8 cellular contexts compared by ENCODE assay signal in the genomic region with DNA sequence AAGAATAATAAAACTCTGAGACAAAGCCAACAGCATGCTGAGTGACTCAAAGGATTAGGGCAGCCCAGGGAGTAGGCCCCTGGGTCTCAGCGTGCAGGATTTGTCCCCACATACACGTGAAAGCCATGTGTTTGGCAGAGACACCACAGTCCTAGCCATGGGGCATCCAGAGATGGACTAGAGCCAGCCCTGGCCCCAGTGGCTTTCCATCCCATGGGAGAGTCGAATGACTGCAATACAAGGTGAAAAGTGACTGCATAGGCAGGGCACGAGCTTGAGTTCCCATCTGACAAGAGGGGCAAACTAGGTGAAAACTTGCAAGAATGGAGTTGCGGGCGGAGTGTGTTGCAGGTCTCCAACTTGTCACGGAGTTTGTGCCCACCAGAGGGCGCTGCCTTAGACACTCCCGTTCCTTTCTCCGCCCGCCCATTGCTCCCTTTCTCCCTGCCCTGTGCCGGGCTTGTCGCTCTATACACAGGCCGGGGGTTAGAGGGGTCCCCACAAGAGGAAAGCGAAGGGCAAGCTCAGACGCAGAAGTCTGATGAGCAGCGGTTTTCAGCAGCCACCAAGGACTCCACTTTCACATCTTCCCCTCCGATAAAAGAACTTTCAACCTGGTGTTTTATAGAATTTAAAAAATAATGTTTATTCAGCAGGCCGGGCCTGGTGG. TPM values are rescaled to one million over a fixed set of nuclear protein-coding genes. Genes with fewer than 3 reads are reported as not detected.
DNase-seq lines count a peak whose midpoint lies in the region; ATAC-seq lines count a peak whose summit lies in the region.

No MANE protein-coding gene starts in this region.

- DNase-seq in CMK (ENCODE audit: low read depth): peak; percentile 68
- DNase-seq in NOMO-1 (lab: John Stamatoyannopoulos, UW; ENCODE audit: unreplicated experiment in 2 of 2): peak; percentile 58 to 62
- peak; percentile 73 for DNase-seq in activated CD4-positive, alpha-beta memory T cell treated with anti-CD3 and anti-CD28 coated beads, Interleukin-2, amount 10 ng/mL, durations not matched to agents 7 days and 5 days
- peak; percentile 49 to 54 (median 50) for DNase-seq in effector memory CD8-positive, alpha-beta T cell
- DNase-seq in mesendoderm: peak; percentile 92
- peak; percentile 63 to 73 for DNase-seq in stimulated activated CD8-positive, alpha-beta memory T cell treated with anti-CD3 and anti-CD28 coated beads, Interleukin-2, amount 100 ng/mL, for 48 hours (ENCODE audit: low read depth in 2 of 2)

- H3K79me1 ChIP-seq in mesendoderm (ENCODE audit: low read length): no peaks in the 10 kb centered on the region

- H2AK5ac ChIP-seq in mesendoderm (ENCODE audit: low read length): no peak overlapping the region

- H3K79me2 ChIP-seq in mesendoderm (ENCODE audit: control insufficient read depth, insufficient read depth, low read length): no peaks in the 10 kb centered on the region

- POLR2A ChIA-PET in activated CD4-positive, alpha-beta memory T cell treated with anti-CD3 and anti-CD28 coated beads, Interleukin-2, amount 10 ng/mL, durations not matched to agents 7 days and 5 days (lab: Charles Lee): no interaction called here

- H4K5ac ChIP-seq in mesendoderm (ENCODE audit: low read length): no peak overlapping the region

- peaks cover 40% of the 10 kb centered on the region for H3K4me1 Mint-ChIP-seq in activated CD4-positive, alpha-beta memory T cell treated with anti-CD3 and anti-CD28 coated beads, Interleukin-2, amount 10 ng/mL, durations not matched to agents 7 days and 5 days
- peaks cover 3 to 12% of the 10 kb centered on the region in 2 donors for H3K4me1 Mint-ChIP-seq in effector memory CD8-positive, alpha-beta T cell (ENCODE audit: low read depth in 2 of 2)

- H3K18ac ChIP-seq in mesendoderm (ENCODE audit: low read length): no peak overlapping the region

- H2BK120ac ChIP-seq in mesendoderm (ENCODE audit: low read depth, low read length): no peak overlapping the region

- H3K23ac ChIP-seq in mesendoderm (ENCODE audit: low read length): no peak overlapping the region

- H3K36me3 ChIP-seq in mesendoderm (ENCODE audit: control insufficient read depth, insufficient read depth, low read length): no peaks in the 10 kb centered on the region

- no peaks in the 10 kb centered on the region for H3K9me3 Mint-ChIP-seq in activated CD4-positive, alpha-beta memory T cell treated with anti-CD3 and anti-CD28 coated beads, Interleukin-2, amount 10 ng/mL, durations not matched to agents 7 days and 5 days
- H3K9me3 Mint-ChIP-seq in effector memory CD8-positive, alpha-beta T cell: no peaks in the 10 kb centered on the region

- H3K27ac ChIP-seq in mesendoderm (ENCODE audit: low read depth, low read length): no peak overlapping the region

- H3K4me2 ChIP-seq in mesendoderm (ENCODE audit: low read length): no peak overlapping the region

- H3K9ac ChIP-seq in mesendoderm (ENCODE audit: low read length): no peak overlapping the region

- peaks cover 4% of the 10 kb centered on the region for H3K4me1 ChIP-seq in mesendoderm (ENCODE audit: control insufficient read depth, low read depth, low read length)

- peak overlapping the region; percentile 12 for H3K56ac ChIP-seq in mesendoderm (ENCODE audit: low read length)

- no CpG with 5 or more reads among the region's 19 CpGs for WGBS in mesendoderm (ENCODE audit: extremely low coverage, insufficient coverage, low lambda C conversion rate)

- H2BK15ac ChIP-seq in mesendoderm (replicated peaks; ENCODE audit: low read depth): no peak overlapping the region

- no peak overlapping the region for H4K8ac ChIP-seq in mesendoderm (ENCODE audit: low read depth, low read length)

- H3K4me3 Mint-ChIP-seq in activated CD4-positive, alpha-beta memory T cell treated with anti-CD3 and anti-CD28 coated beads, Interleukin-2, amount 10 ng/mL, durations not matched to agents 7 days and 5 days: no peak overlapping the region
- H3K4me3 Mint-ChIP-seq in effector memory CD8-positive, alpha-beta T cell: peak overlapping the region in 1 of 2 donors; percentile 17

- H3K27ac Mint-ChIP-seq in activated CD4-positive, alpha-beta memory T cell treated with anti-CD3 and anti-CD28 coated beads, Interleukin-2, amount 10 ng/mL, durations not matched to agents 7 days and 5 days: no peak overlapping the region
- no peak overlapping the region for H3K27ac Mint-ChIP-seq in effector memory CD8-positive, alpha-beta T cell

- H3K36me3 Mint-ChIP-seq in activated CD4-positive, alpha-beta memory T cell treated with anti-CD3 and anti-CD28 coated beads, Interleukin-2, amount 10 ng/mL, durations not matched to agents 7 days and 5 days (ENCODE audit: low read depth): no peaks in the 10 kb centered on the region
- no peaks in the 10 kb centered on the region for H3K36me3 Mint-ChIP-seq in effector memory CD8-positive, alpha-beta T cell (ENCODE audit: insufficient read depth)

- no peaks in the 10 kb centered on the region for H3K27me3 ChIP-seq in mesendoderm (ENCODE audit: insufficient read depth, low read length, poor library complexity)

- CTCF ChIA-PET in activated CD4-positive, alpha-beta memory T cell treated with anti-CD3 and anti-CD28 coated beads, Interleukin-2, amount 10 ng/mL, durations not matched to agents 7 days and 5 days (lab: Charles Lee): interaction anchor here (1.1 to 6.1 kb wide), 8 partner anchors 10 to 284 kb away, joined by 3 to 110 read pairs (median 4); partner anchors contain the start of gene TSKU

- no peak overlapping the region for H3K4ac ChIP-seq in mesendoderm (ENCODE audit: low read depth, low read length)

- H3K4me3 ChIP-seq in mesendoderm (ENCODE audit: low read length): no peak overlapping the region

- peaks cover 2% of the 10 kb centered on the region for H3K27me3 Mint-ChIP-seq in activated CD4-positive, alpha-beta memory T cell treated with anti-CD3 and anti-CD28 coated beads, Interleukin-2, amount 10 ng/mL, durations not matched to agents 7 days and 5 days
- H3K27me3 Mint-ChIP-seq in effector memory CD8-positive, alpha-beta T cell: peaks cover 58 to 68% of the 10 kb centered on the region in 2 donors

- ATAC-seq in HG02759 (IDR thresholded peaks at IDR 0.05; ENCODE audit: unreplicated experiment) (peak; percentile 49), HG03025 (IDR thresholded peaks at IDR 0.05; ENCODE audit: low FRiP score, unreplicated experiment) (no peak)
- ATAC-seq in effector memory CD8-positive, alpha-beta T cell (replicated peaks): peak; percentile 58

- no peak overlapping the region for H2BK5ac ChIP-seq in mesendoderm (ENCODE audit: low read length)

RNA-seq across cellular contexts. Expression of gene TSKU, which starts 24.2 kb away (rescaled TPM):
- 1 to 10 TPM in 1 of 2 experiments, under 1 TPM in 1; 0.85 to 1.2 TPM for total RNA-seq in activated CD4-positive, alpha-beta memory T cell treated with anti-CD3 and anti-CD28 coated beads, Interleukin-2, amount 10 ng/mL, durations not matched to agents 7 days and 5 days
- 62.6 TPM for polyA plus RNA-seq in mesendoderm (2013, experiment 1 of 2)
- polyA plus RNA-seq in mesendoderm (2013, experiment 2 of 2): 61.3 TPM

RNA-seq across cellular contexts. Expression of gene ACER3, which starts 53.4 kb away (rescaled TPM):
- 10 to 100 TPM; 10.3 to 12.2 TPM for total RNA-seq in activated CD4-positive, alpha-beta memory T cell treated with anti-CD3 and anti-CD28 coated beads, Interleukin-2, amount 10 ng/mL, durations not matched to agents 7 days and 5 days
- 9.5 TPM for polyA plus RNA-seq in mesendoderm (2013, experiment 1 of 2)
- polyA plus RNA-seq in mesendoderm (2013, experiment 2 of 2): 9.0 TPM
